4 cellular contexts compared by ENCODE assay signal in genomic region chr11:63963895-63964294, GRCh38. TPM values are rescaled to one million over a fixed set of nuclear protein-coding genes. Genes with fewer than 3 reads are reported as not detected.
"Had no signal": no experiment of that assay in that cellular context is flagged by ENCODE, and none has a peak within 500 bp of the region (broad histone marks: within the 10 kb centered on the region; RNA-seq: fewer than 3 reads in every experiment).

No MANE protein-coding gene starts in this region.

RNA-seq across cellular contexts. Expression of gene RCOR2, which starts 46.9 kb away (rescaled TPM):
- total RNA-seq: activated B cell treated with CpG ODN at 0.5 μM for 24 hours; activated CD4-positive, alpha-beta memory T cell treated with anti-CD3 and anti-CD28 coated beads, Interleukin-2, amount 10 ng/mL, durations not matched to agents 7 days and 5 days; T-helper 1 cell treated with Interleukin-12 subunit alpha and Interleukin-12 subunit beta and Interleukin-4 antibody, amounts not matched to agents 30 ng/mL and 1 ng/mL, for 36 hours; T-helper 17 cell had no signal
